ENCODE assay signal across 25 cellular contexts in genomic region chr1:215140135-215140534, GRCh38. TPM values are rescaled to one million over a fixed set of nuclear protein-coding genes. Genes with fewer than 3 reads are reported as not detected.
A peak's percentile ranks its signal among the peaks of the same experiment; 100 is the strongest.
DNase-seq lines count a peak whose midpoint lies in the region; ATAC-seq, FAIRE-seq and TF ChIP-seq lines count a peak whose summit lies in the region.
"Had no signal": no experiment of that assay in that cellular context is flagged by ENCODE, and none has a peak within 500 bp of the region (broad histone marks: within the 10 kb centered on the region; RNA-seq: fewer than 3 reads in every experiment).

No MANE protein-coding gene starts in this region.

- no peaks in the 10 kb centered on the region for H3K27me3 ChIP-seq in IMR-90 (ENCODE audit: control insufficient read depth, insufficient read depth, low read length)

- H3K79me1 ChIP-seq in IMR-90 (ENCODE audit: low read depth in 1 of 2, low read length in 2 of 2): no peaks in the 10 kb centered on the region; a peak in 1 of 4 replicates

- FAIRE-seq in urothelium cell line (lab: Jason Lieb, UNC): peak; percentile 30
- FAIRE-seq: G401.6, GM18507 had no signal

- H4K20me1 ChIP-seq in IMR-90 (ENCODE audit: insufficient read depth, low read length): no peaks in the 10 kb centered on the region

- no peak overlapping the region for H2AK9ac ChIP-seq in IMR-90 (replicated peaks; ENCODE audit: low read depth, low read length, poor library complexity)

- H3K27ac ChIP-seq in IMR-90 (ENCODE audit: insufficient read depth, low read length): no peak overlapping the region
- H3K27ac ChIP-seq: SK-N-MC had no signal

- H3K27me3 Mint-ChIP-seq in activated T-helper 17 cell treated with anti-CD3 and anti-CD28 coated beads, Interleukin-2, amount 50 U/mL, for 72 hours: no peaks in the 10 kb centered on the region
- H3K27me3 Mint-ChIP-seq: CD4-positive, CD25-positive, alpha-beta regulatory T cell; T-cell had no signal

- H3K4me3 ChIP-seq in IMR-90 (ENCODE audit: insufficient read depth, low read depth, low read length): no peak overlapping the region
- H3K4me3 ChIP-seq: GM23338, SK-N-MC had no signal

- intact Hi-C loops in IMR-90 (cut with micrococcal nuclease) (loop anchor here (10.0 kb wide), 1 partner anchor 805 kb away; no protein-coding TSS in a partner anchor), left colon (cut with DNase I, micrococcal nuclease) (no loop called here)

- H3K36me3 Mint-ChIP-seq in activated T-helper 17 cell treated with anti-CD3 and anti-CD28 coated beads, Interleukin-2, amount 50 U/mL, for 72 hours (ENCODE audit: low read depth): no peaks in the 10 kb centered on the region
- H3K36me3 Mint-ChIP-seq: CD4-positive, CD25-positive, alpha-beta regulatory T cell; T-cell had no signal

- H3K9ac ChIP-seq in IMR-90 (ENCODE audit: low read depth, low read length): no peak overlapping the region

- DNase-seq in ELR (ENCODE audit: low read depth) (peak; percentile 20), IMR-90 (peak; percentile 9), urothelium cell line (ENCODE audit: low spot score) (no peak), left colon (no peak), germinal center (ENCODE audit: low spot score) (no peak)
- DNase-seq: CD4-positive, CD25-positive, alpha-beta regulatory T cell; DMS 273 treated with DMSO at 0.1 percent for 48 hours; Kasumi-1; MM.1S; NCI-H1092 treated with DMSO at 0.1 percent for 48 hours; NCI-H1436 treated with DMSO at 0.1 percent for 48 hours; NCI-H1930; NCI-H2227 treated with DMSO at 0.1 percent for 48 hours; NCI-H524; NCI-H82; RPMI8226; SHP77; T-cell had no signal

- H4K8ac ChIP-seq in IMR-90 (ENCODE audit: low read depth in 2 of 2, low read length in 2 of 2): no peak overlapping the region

- no peak for TF ChIP-seq CTCF in IMR-90 (conservative IDR thresholded peaks at IDR 0.05; ENCODE audit: low read depth, low read length)

- H3K9me1 ChIP-seq in IMR-90 (ENCODE audit: insufficient read depth, low read length): no peaks in the 10 kb centered on the region

- no peak overlapping the region for H3K56ac ChIP-seq in IMR-90 (ENCODE audit: extremely low read depth, insufficient read depth, low read length)

- H3K4me1 Mint-ChIP-seq in activated T-helper 17 cell treated with anti-CD3 and anti-CD28 coated beads, Interleukin-2, amount 50 U/mL, for 72 hours: no peaks in the 10 kb centered on the region
- H3K4me1 Mint-ChIP-seq: CD4-positive, CD25-positive, alpha-beta regulatory T cell; GM23338; T-cell had no signal

- no peak overlapping the region for H3K4ac ChIP-seq in IMR-90 (ENCODE audit: low read depth, low read length)

- no peak overlapping the region for H2AFZ ChIP-seq in IMR-90 (replicated peaks; ENCODE audit: low read length, poor library complexity)
- H2AFZ ChIP-seq: GM23338 had no signal

- H4K5ac ChIP-seq in IMR-90 (ENCODE audit: low read depth, low read length): no peak overlapping the region

- no peak for TF ChIP-seq POLR2A in IMR-90 (IDR thresholded peaks at IDR 0.05; ENCODE audit: low read depth, low read length)

- dilution Hi-C loops in IMR-90 (cut with HindIII; ENCODE audit: low sequenced_read_pairs, unreplicated experiment): no loop called here

- CTCF ChIA-PET in IMR-90 (lab: Yijun Ruan, JAX): no interaction called here

- no CpG with 5 or more reads among the region's 1 CpG for WGBS in IMR-90 (ENCODE audit: extremely low coverage in 2 of 2, insufficient read length in 1 of 2), 2 experiments

- H2BK15ac ChIP-seq in IMR-90 (ENCODE audit: low read depth, low read length): no peak overlapping the region

- no peak overlapping the region for H2BK120ac ChIP-seq in IMR-90 (ENCODE audit: low read depth, low read length)

- in situ Hi-C loops in IMR-90 (cut with MboI; ENCODE audit: low sequenced_read_pairs): no loop called here

- no peak overlapping the region for H2BK20ac ChIP-seq in IMR-90 (ENCODE audit: low read depth, low read length)

- ATAC-seq in IMR-90 (ENCODE audit: low read depth) (no peak), HG03520 (IDR thresholded peaks at IDR 0.05; ENCODE audit: unreplicated experiment) (no peak), left colon (no peak)
- peak; percentile 12 for ATAC-seq in activated T-helper 17 cell treated with anti-CD3 and anti-CD28 coated beads, Interleukin-2, amount 50 U/mL, for 72 hours (replicated peaks)
- ATAC-seq: GM23338, HCT116, T-cell had no signal

- no peak overlapping the region for H4K91ac ChIP-seq in IMR-90 (ENCODE audit: insufficient read depth, low read depth, low read length)

- BruUV-seq in IMR-90 (replicated peaks; lab: Mats Ljungman, UMichigan): no TSS peak

- H3K14ac ChIP-seq in IMR-90 (replicated peaks; ENCODE audit: low read depth, low read length): no peak overlapping the region

- no peak overlapping the region for H3K23ac ChIP-seq in IMR-90 (ENCODE audit: low read depth, low read length)

- 0 out of 2 replicates have a peak overlapping the region, but pooled peaks have one; percentile 13 for H2AK5ac ChIP-seq in IMR-90 (ENCODE audit: low read depth, low read length)

- POLR2A ChIA-PET in IMR-90 (lab: Charles Lee; ENCODE audit: unreplicated experiment): no interaction called here

- no peaks in the 10 kb centered on the region for H3K4me1 ChIP-seq in IMR-90 (ENCODE audit: control insufficient read depth, insufficient read depth, low read length)

- no peak overlapping the region for H2BK5ac ChIP-seq in IMR-90 (ENCODE audit: low read depth, low read length, poor library complexity, severe bottlenecking)

- H3K4me3 Mint-ChIP-seq in activated T-helper 17 cell treated with anti-CD3 and anti-CD28 coated beads, Interleukin-2, amount 50 U/mL, for 72 hours: no peak overlapping the region
- H3K4me3 Mint-ChIP-seq: CD4-positive, CD25-positive, alpha-beta regulatory T cell; GM23338; T-cell had no signal

- peaks cover 2% of the 10 kb centered on the region; the same call in 1 of the 2 replicates for H3K9me3 ChIP-seq in IMR-90 (ENCODE audit: control insufficient read depth, insufficient read depth, low read length)

- TF ChIP-seq RAD21 in IMR-90 (IDR thresholded peaks at IDR 0.05; ENCODE audit: low read length): no peak

- H3K4me2 ChIP-seq in IMR-90 (ENCODE audit: low read depth, low read length): no peak overlapping the region
- H3K4me2 ChIP-seq: GM23338 had no signal

- H3K27ac Mint-ChIP-seq in activated T-helper 17 cell treated with anti-CD3 and anti-CD28 coated beads, Interleukin-2, amount 50 U/mL, for 72 hours: no peak overlapping the region
- H3K27ac Mint-ChIP-seq: CD4-positive, CD25-positive, alpha-beta regulatory T cell; GM23338; T-cell had no signal

- H3K36me3 ChIP-seq in IMR-90 (ENCODE audit: control insufficient read depth, insufficient read depth, low read length): no peaks in the 10 kb centered on the region

- H3K9me3 Mint-ChIP-seq in activated T-helper 17 cell treated with anti-CD3 and anti-CD28 coated beads, Interleukin-2, amount 50 U/mL, for 72 hours: peaks cover 10% of the 10 kb centered on the region

- H3K18ac ChIP-seq in IMR-90 (ENCODE audit: low read depth, low read length): no peak overlapping the region

TF ChIP-seq in IMR-90, 13 proteins besides CTCF, POLR2A, EP300 and RAD21:
- TF ChIP-seq SMC3 (IDR thresholded peaks at IDR 0.05; ENCODE audit: low read depth, low read length) (no peak), CHD1 (IDR thresholded peaks at IDR 0.05; ENCODE audit: low read depth, low read length) (no peak), MAFK (IDR thresholded peaks at IDR 0.05; ENCODE audit: low read depth, low read length) (no peak)
- TF ChIP-seq, protein P1, sequence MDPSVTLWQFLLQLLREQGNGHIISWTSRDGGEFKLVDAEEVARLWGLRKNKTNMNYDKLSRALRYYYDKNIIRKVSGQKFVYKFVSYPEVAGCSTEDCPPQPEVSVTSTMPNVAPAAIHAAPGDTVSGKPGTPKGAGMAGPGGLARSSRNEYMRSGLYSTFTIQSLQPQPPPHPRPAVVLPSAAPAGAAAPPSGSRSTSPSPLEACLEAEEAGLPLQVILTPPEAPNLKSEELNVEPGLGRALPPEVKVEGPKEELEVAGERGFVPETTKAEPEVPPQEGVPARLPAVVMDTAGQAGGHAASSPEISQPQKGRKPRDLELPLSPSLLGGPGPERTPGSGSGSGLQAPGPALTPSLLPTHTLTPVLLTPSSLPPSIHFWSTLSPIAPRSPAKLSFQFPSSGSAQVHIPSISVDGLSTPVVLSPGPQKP (IDR thresholded peaks at IDR 0.05; ENCODE audit: borderline replicate concordance, low read depth, low read length): no peak
TF ChIP-seq in IMR-90: peak in this region for 0.

RNA-seq across cellular contexts. Expression of gene KCNK2, which starts 57.6 kb away (rescaled TPM):
- 86.9 TPM in 2 replicates for total RNA-seq in IMR-90 (2012; rRNA removed)
- polyA plus RNA-seq in IMR-90 (2012; rRNA removed): 41.3 and 45.9 TPM in 2 replicates
- 10.0 and 15.0 TPM in 2 replicates for polyA plus RNA-seq in IMR-90 (2012; cell fraction: cytosol; rRNA removed)
- polyA plus RNA-seq in IMR-90 (2012; cell fraction: nucleus; rRNA removed; ENCODE audit: low replicate concordance): 4.6 and 15.1 TPM in 2 replicates
- total RNA-seq in activated T-helper 17 cell treated with anti-CD3 and anti-CD28 coated beads, Interleukin-2, amount 50 U/mL, for 72 hours: not detected
- total RNA-seq in left colon: under 1 TPM; 0.27 to 0.45 TPM
- total RNA-seq: CD4-positive, CD25-positive, alpha-beta regulatory T cell; T-cell had no signal
- polyA plus RNA-seq: CD4-positive, CD25-positive, alpha-beta regulatory T cell had no signal

Comparison
In these comparisons a context has a peak if more than half of its experiments do, and no peak if none do; other contexts are left out.
1. DNase-seq: peak in ELR (single experiment) and IMR-90 (single experiment); none in urothelium cell line (single experiment), left colon (0 of 2) and germinal center (single experiment).
2. RNA of gene KCNK2, which starts 57.6 kb away (total RNA-seq): 86.9 TPM in IMR-90; 0.27 to 0.45 TPM in left colon and not detected in activated T-helper 17 cell treated with anti-CD3 and anti-CD28 coated beads, Interleukin-2, amount 50 U/mL, for 72 hours; every median in the first group is over 10 times any median in the second.